Comparison of ENCODE assay signal across 8 cellular contexts in genomic region chr4:139085141-139085540, GRCh38.
DNase-seq lines count a peak whose midpoint lies in the region; ATAC-seq and TF ChIP-seq lines count a peak whose summit lies in the region.

No MANE protein-coding gene starts in this region.

- peak overlapping the region; percentile 97 for H3K27ac Mint-ChIP-seq in activated T-helper 17 cell treated with anti-CD3 and anti-CD28 coated beads, Interleukin-2, amount 50 U/mL, for 72 hours
- H3K27ac Mint-ChIP-seq in immature natural killer cell: peak overlapping the region; percentile 94 to 98 (median 95)

- H3K9me3 Mint-ChIP-seq in activated T-helper 17 cell treated with anti-CD3 and anti-CD28 coated beads, Interleukin-2, amount 50 U/mL, for 72 hours: no peaks in the 10 kb centered on the region
- no peaks in the 10 kb centered on the region for H3K9me3 Mint-ChIP-seq in immature natural killer cell

- no peaks in the 10 kb centered on the region for H3K36me3 ChIP-seq in tibial artery

- H3K4me1 Mint-ChIP-seq in activated T-helper 17 cell treated with anti-CD3 and anti-CD28 coated beads, Interleukin-2, amount 50 U/mL, for 72 hours: peaks cover 11% of the 10 kb centered on the region
- peaks cover 33 to 43% of the 10 kb centered on the region in 2 donors for H3K4me1 Mint-ChIP-seq in immature natural killer cell

- peak overlapping the region; percentile 87 to 95 for H3K4me3 ChIP-seq in tibial artery

- H3K27ac ChIP-seq in tibial artery: peak overlapping the region; percentile 92 to 97

- no peak for ATAC-seq in activated T-helper 17 cell treated with anti-CD3 and anti-CD28 coated beads, Interleukin-2, amount 50 U/mL, for 72 hours (replicated peaks)
- no peak for ATAC-seq in HG02973 (IDR thresholded peaks at IDR 0.05; ENCODE audit: unreplicated experiment)

- H3K27me3 Mint-ChIP-seq in activated T-helper 17 cell treated with anti-CD3 and anti-CD28 coated beads, Interleukin-2, amount 50 U/mL, for 72 hours: no peaks in the 10 kb centered on the region
- peaks cover 19 to 25% (median 21%) of the 10 kb centered on the region in 3 donors for H3K27me3 Mint-ChIP-seq in immature natural killer cell (ENCODE audit: low read depth in 3 of 3)

- intact Hi-C loops in tibial artery (cut with DNase I; ENCODE audit: low total_unique reads): no loop called here

- H3K27me3 ChIP-seq in tibial artery: no peaks in the 10 kb centered on the region

- H3K4me1 ChIP-seq in tibial artery: peaks cover 0 to 30% (median 16%) of the 10 kb centered on the region in 4 donors

- peak; percentile 13 for DNase-seq in AG08396 (ENCODE audit: low spot score)
- DNase-seq in H4 (ENCODE audit: low spot score): peak; percentile 5
- DNase-seq in immature natural killer cell: peak; percentile 14 to 18 (median 17)
- DNase-seq in tibial artery: no peak
- DNase-seq in Ammon's horn (ENCODE audit: low spot score): no peak
- DNase-seq in NCI-H2081 treated with DMSO at 0.1 percent for 48 hours (lab: John Stamatoyannopoulos, UW): no peak

- no peaks in the 10 kb centered on the region for H3K9me3 ChIP-seq in tibial artery

- no peak for TF ChIP-seq CTCF in tibial artery (IDR thresholded peaks at IDR 0.05)

- peaks cover 35% of the 10 kb centered on the region for H3K36me3 Mint-ChIP-seq in activated T-helper 17 cell treated with anti-CD3 and anti-CD28 coated beads, Interleukin-2, amount 50 U/mL, for 72 hours (ENCODE audit: low read depth)
- H3K36me3 Mint-ChIP-seq in immature natural killer cell: no peaks in the 10 kb centered on the region

- peak overlapping the region; percentile 87 for H3K4me3 Mint-ChIP-seq in activated T-helper 17 cell treated with anti-CD3 and anti-CD28 coated beads, Interleukin-2, amount 50 U/mL, for 72 hours
- H3K4me3 Mint-ChIP-seq in immature natural killer cell: peak overlapping the region; percentile 89 to 100 (median 97)

Comparison
In these comparisons a context has a peak if more than half of its experiments do, and no peak if none do; other contexts are left out.
1. DNase-seq: peak in AG08396 (single experiment), H4 (single experiment) and immature natural killer cell (3 of 3); none in tibial artery (0 of 2), Ammon's horn (single experiment) and NCI-H2081 treated with DMSO at 0.1 percent for 48 hours (single experiment).